ENCODE assay signal across 1 cellular context in genomic region chr10:80470266-80470665, GRCh38.
TF ChIP-seq lines count a peak whose summit lies in the region.

No MANE protein-coding gene starts in this region.

TF ChIP-seq in HepG2, 621 proteins besides CTCF, POLR2A, EP300 and RAD21:
- TF ChIP-seq, protein P1, sequence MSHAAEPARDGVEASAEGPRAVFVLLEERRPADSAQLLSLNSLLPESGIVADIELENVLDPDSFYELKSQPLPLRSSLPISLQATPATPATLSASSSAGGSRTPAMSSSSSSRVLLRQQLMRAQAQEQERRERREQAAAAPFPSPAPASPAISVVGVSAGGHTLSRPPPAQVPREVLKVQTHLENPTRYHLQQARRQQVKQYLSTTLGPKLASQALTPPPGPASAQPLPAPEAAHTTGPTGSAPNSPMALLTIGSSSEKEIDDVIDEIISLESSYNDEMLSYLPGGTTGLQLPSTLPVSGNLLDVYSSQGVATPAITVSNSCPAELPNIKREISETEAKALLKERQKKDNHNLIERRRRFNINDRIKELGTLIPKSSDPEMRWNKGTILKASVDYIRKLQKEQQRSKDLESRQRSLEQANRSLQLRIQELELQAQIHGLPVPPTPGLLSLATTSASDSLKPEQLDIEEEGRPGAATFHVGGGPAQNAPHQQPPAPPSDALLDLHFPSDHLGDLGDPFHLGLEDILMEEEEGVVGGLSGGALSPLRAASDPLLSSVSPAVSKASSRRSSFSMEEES (CRISPR knock-in tag; IDR thresholded peaks at IDR 0.05) = no peak
- TF ChIP-seq NFE2L2 (IDR thresholded peaks at IDR 0.05; ENCODE audit: low read length) (no peak), GLI4 (CRISPR knock-in tag; IDR thresholded peaks at IDR 0.05; ENCODE audit: borderline replicate concordance) (no peak), MAFF (IDR thresholded peaks at IDR 0.05; ENCODE audit: low read depth, low read length) (peak; percentile 93), MAFK (conservative IDR thresholded peaks at IDR 0.05 in 1 of 2, IDR thresholded peaks at IDR 0.05 in 1 of 2; ENCODE audit: low read length in 2 of 2) (peak; percentile 88 to 95)
- TF ChIP-seq, protein P2, sequence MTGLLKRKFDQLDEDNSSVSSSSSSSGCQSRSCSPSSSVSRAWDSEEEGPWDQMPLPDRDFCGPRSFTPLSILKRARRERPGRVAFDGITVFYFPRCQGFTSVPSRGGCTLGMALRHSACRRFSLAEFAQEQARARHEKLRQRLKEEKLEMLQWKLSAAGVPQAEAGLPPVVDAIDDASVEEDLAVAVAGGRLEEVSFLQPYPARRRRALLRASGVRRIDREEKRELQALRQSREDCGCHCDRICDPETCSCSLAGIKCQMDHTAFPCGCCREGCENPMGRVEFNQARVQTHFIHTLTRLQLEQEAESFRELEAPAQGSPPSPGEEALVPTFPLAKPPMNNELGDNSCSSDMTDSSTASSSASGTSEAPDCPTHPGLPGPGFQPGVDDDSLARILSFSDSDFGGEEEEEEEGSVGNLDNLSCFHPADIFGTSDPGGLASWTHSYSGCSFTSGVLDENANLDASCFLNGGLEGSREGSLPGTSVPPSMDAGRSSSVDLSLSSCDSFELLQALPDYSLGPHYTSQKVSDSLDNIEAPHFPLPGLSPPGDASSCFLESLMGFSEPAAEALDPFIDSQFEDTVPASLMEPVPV (CRISPR knock-in tag; IDR thresholded peaks at IDR 0.05) = no peak
